22 cellular contexts compared by ENCODE assay signal in genomic region chr4:48891028-48891619, GRCh38. TPM values are rescaled to one million over a fixed set of nuclear protein-coding genes. Genes with fewer than 3 reads are reported as not detected.
"Had no signal": no experiment of that assay in that cellular context is flagged by ENCODE, and none has a peak within 500 bp of the region (broad histone marks: within the 10 kb centered on the region; RNA-seq: fewer than 3 reads in every experiment).

No MANE protein-coding gene starts in this region.

- H3K27me3 ChIP-seq: SJSA1 had no signal

- H3K9me3 ChIP-seq: SJSA1 had no signal

- H3K4me1 ChIP-seq: SJSA1 had no signal

- H3K4me3 ChIP-seq: SJSA1, SK-N-MC had no signal

- H3K27ac ChIP-seq: SJSA1, SK-N-MC had no signal

- DNase-seq: IMR-90, KG1, MM.1S, NCI-H1105, NCI-H1436 treated with DMSO at 0.1 percent for 48 hours, NCI-H1694, NCI-H1930, NCI-H2081, NCI-H2107, NCI-H2171 treated with DMSO at 0.1 percent for 48 hours, NCI-H2227 treated with DMSO at 0.1 percent for 48 hours, NCI-H446, NCI-H510A, NCI-H524 treated with DMSO at 0.1 percent for 48 hours, NCI-H69, NCI-H774, Right ventricle myocardium superior, RPMI8226, SIG-M5 had no signal

- ATAC-seq: HepG2 had no signal

- H3K36me3 ChIP-seq: SJSA1 had no signal

RNA-seq across cellular contexts. Expression of gene OCIAD2, which starts 15.4 kb away (rescaled TPM):
- total RNA-seq: HepG2 had no signal
